In genomic region chrX:140948827-140949226, GRCh38 we compare ENCODE assay signal across 38 cellular contexts. TPM values are rescaled to one million over a fixed set of nuclear protein-coding genes. Genes with fewer than 3 reads are reported as not detected.
"Had no signal": no experiment of that assay in that cellular context is flagged by ENCODE, and none has a peak within 500 bp of the region (broad histone marks: within the 10 kb centered on the region; RNA-seq: fewer than 3 reads in every experiment).

No MANE protein-coding gene starts in this region.

- ATAC-seq: activated CD4-positive, CD25-positive, alpha-beta regulatory T cell treated with anti-CD3 and anti-CD28 coated beads, Interleukin-2, amount 50 U/mL, for 24 hours; activated CD8-positive, alpha-beta T cell treated with anti-CD3 and anti-CD28 coated beads for 36 hours; activated T-cell treated with anti-CD3 and anti-CD28 coated beads, Interleukin-2, amount 50 U/mL, for 4 hours; activated T-helper 17 cell treated with anti-CD3 and anti-CD28 coated beads, Interleukin-2, amount 50 U/mL, for 72 hours; body of pancreas; effector memory CD8-positive, alpha-beta T cell; gastroesophageal sphincter; T-helper 17 cell had no signal

- H3K9me3 Mint-ChIP-seq: activated B cell treated with CpG ODN at 0.5 μM for 24 hours; activated CD8-positive, alpha-beta T cell treated with anti-CD3 and anti-CD28 coated beads for 36 hours; activated T-cell treated with anti-CD3 and anti-CD28 coated beads, Interleukin-2, amount 50 U/mL, for 4 hours; activated T-helper 17 cell treated with anti-CD3 and anti-CD28 coated beads, Interleukin-2, amount 50 U/mL, for 72 hours; effector memory CD8-positive, alpha-beta T cell; T-helper 2 cell treated with Interferon-gamma antibody and Interleukin-4, amounts not matched to agents 5 μg/mL and 100 μg/mL, for 36 hours had no signal

- H3K36me3 Mint-ChIP-seq: activated naive CD8-positive, alpha-beta T cell had no signal

- FAIRE-seq: colon had no signal

- H3K27ac ChIP-seq: adrenal gland, body of pancreas, epithelial cell of prostate, esophagus squamous epithelium, gastroesophageal sphincter, WERI-Rb-1 had no signal

- H3K4me1 ChIP-seq: adrenal gland, body of pancreas, esophagus squamous epithelium, gastroesophageal sphincter had no signal

- H3K4me1 Mint-ChIP-seq: activated B cell treated with CpG ODN at 0.5 μM for 24 hours; activated T-helper 17 cell treated with anti-CD3 and anti-CD28 coated beads, Interleukin-2, amount 50 U/mL, for 72 hours; T-helper 17 cell had no signal

- H3K9me3 ChIP-seq: adrenal gland, body of pancreas, esophagus squamous epithelium, gastroesophageal sphincter had no signal

- H3K4me3 Mint-ChIP-seq: activated B cell treated with CpG ODN at 0.5 μM for 24 hours; activated CD8-positive, alpha-beta T cell treated with anti-CD3 and anti-CD28 coated beads for 36 hours; activated naive CD8-positive, alpha-beta T cell; activated T-cell treated with anti-CD3 and anti-CD28 coated beads, Interleukin-2, amount 50 U/mL, for 4 hours; activated T-helper 17 cell treated with anti-CD3 and anti-CD28 coated beads, Interleukin-2, amount 50 U/mL, for 72 hours; effector memory CD8-positive, alpha-beta T cell; T-helper 17 cell; T-helper 2 cell treated with Interferon-gamma antibody and Interleukin-4, amounts not matched to agents 5 μg/mL and 100 μg/mL, for 36 hours had no signal

- H3K36me3 ChIP-seq: adrenal gland, esophagus squamous epithelium, gastroesophageal sphincter, WERI-Rb-1 had no signal

- H3K27me3 Mint-ChIP-seq: activated B cell treated with CpG ODN at 0.5 μM for 24 hours; activated CD8-positive, alpha-beta T cell treated with anti-CD3 and anti-CD28 coated beads for 36 hours; activated naive CD8-positive, alpha-beta T cell; activated T-helper 17 cell treated with anti-CD3 and anti-CD28 coated beads, Interleukin-2, amount 50 U/mL, for 72 hours; effector memory CD8-positive, alpha-beta T cell; T-helper 17 cell had no signal

- H3K27ac Mint-ChIP-seq: activated B cell treated with CpG ODN at 0.5 μM for 24 hours; activated CD8-positive, alpha-beta T cell treated with anti-CD3 and anti-CD28 coated beads for 36 hours; activated naive CD8-positive, alpha-beta T cell; activated T-helper 17 cell treated with anti-CD3 and anti-CD28 coated beads, Interleukin-2, amount 50 U/mL, for 72 hours; effector memory CD8-positive, alpha-beta T cell; T-helper 17 cell; T-helper 2 cell treated with Interferon-gamma antibody and Interleukin-4, amounts not matched to agents 5 μg/mL and 100 μg/mL, for 36 hours had no signal

- DNase-seq: activated B cell treated with CpG ODN at 0.5 μM for 24 hours; activated CD4-positive, alpha-beta T cell treated with anti-CD3 and anti-CD28 coated beads for 48 hours; activated CD4-positive, alpha-beta T cell treated with anti-CD3 and anti-CD28 coated beads, Interleukin-2, amount 50 U/mL, for 1 hour; activated CD4-positive, alpha-beta T cell treated with anti-CD3 and anti-CD28 coated beads, Interleukin-2, amount 50 U/mL, for 48 hours; activated CD8-positive, alpha-beta memory T cell treated with anti-CD3 and anti-CD28 coated beads for 24 hours; activated CD8-positive, alpha-beta T cell treated with anti-CD3 and anti-CD28 coated beads for 36 hours; activated effector memory CD4-positive, alpha-beta T cell treated with Interleukin-2 at 50 U/mL for 16 hours; activated gamma-delta T cell treated with Interleukin-2 at 50 U/mL for 16 hours; activated naive CD4-positive, alpha-beta T cell treated with anti-CD3 and anti-CD28 coated beads, Interleukin-2, amount 50 U/mL, for 16 hours; activated naive CD4-positive, alpha-beta T cell treated with Interleukin-2 at 50 U/mL for 16 hours; activated T-cell treated with anti-CD3 and anti-CD28 coated beads, Interleukin-2, amount 50 U/mL, for 4 hours; adrenal gland; amygdala; aorta; body of pancreas; caudate nucleus; cortex of kidney; dermis blood vessel endothelial cell; effector CD4-positive, alpha-beta T cell; effector memory CD8-positive, alpha-beta T cell; esophagus squamous epithelium; foreskin melanocyte; T-helper 1 cell; T-helper 17 cell; T1000; WERI-Rb-1 had no signal

- H3K27me3 ChIP-seq: adrenal gland, body of pancreas, esophagus squamous epithelium, gastroesophageal sphincter had no signal

- H3K4me3 ChIP-seq: adrenal gland, body of pancreas, esophagus squamous epithelium, gastroesophageal sphincter had no signal

RNA-seq across cellular contexts. Expression of gene SPANXB1, which starts 53.6 kb away (rescaled TPM):
- total RNA-seq: activated B cell treated with CpG ODN at 0.5 μM for 24 hours; activated CD8-positive, alpha-beta T cell treated with anti-CD3 and anti-CD28 coated beads for 36 hours; activated T-cell treated with anti-CD3 and anti-CD28 coated beads, Interleukin-2, amount 50 U/mL, for 4 hours; activated T-helper 17 cell treated with anti-CD3 and anti-CD28 coated beads, Interleukin-2, amount 50 U/mL, for 72 hours; adrenal gland; aorta; body of pancreas; chondrocyte; dermis blood vessel endothelial cell; esophagus squamous epithelium; fibroblast of lung; fibroblast of villous mesenchyme; gastroesophageal sphincter; glomerular endothelial cell; T-helper 17 cell had no signal
- polyA plus RNA-seq: adrenal gland, aorta, esophagus, fibroblast of lung had no signal
